1 cellular context compared by ENCODE assay signal in genomic region chr19:17404621-17405249, GRCh38.
TF ChIP-seq lines count a peak whose summit lies in the region.

No MANE protein-coding gene starts in this region.

TF ChIP-seq in IMR-90, 13 proteins besides CTCF, POLR2A, EP300 and RAD21:
- no peak for TF ChIP-seq USF2 (IDR thresholded peaks at IDR 0.05; ENCODE audit: low read depth, low read length)
TF ChIP-seq in IMR-90: peak in this region for 0.
